ENCODE assay signal across 30 cellular contexts in genomic region chr6:63305278-63305677, GRCh38. TPM values are rescaled to one million over a fixed set of nuclear protein-coding genes. Genes with fewer than 3 reads are reported as not detected.
DNase-seq lines count a peak whose midpoint lies in the region; ATAC-seq, FAIRE-seq and TF ChIP-seq lines count a peak whose summit lies in the region.
"Had no signal": no experiment of that assay in that cellular context is flagged by ENCODE, and none has a peak within 500 bp of the region (broad histone marks: within the 10 kb centered on the region; RNA-seq: fewer than 3 reads in every experiment).

No MANE protein-coding gene starts in this region.

- H3K27me3 Mint-ChIP-seq in CD14-positive monocyte (ENCODE audit: low read depth in 3 of 3) = peaks cover 0 to 2% (median 0%) of the 10 kb centered on the region in 3 donors
- no peaks in the 10 kb centered on the region for H3K27me3 Mint-ChIP-seq in type B pancreatic cell
- H3K27me3 Mint-ChIP-seq: activated naive CD8-positive, alpha-beta T cell treated with anti-CD3 and anti-CD28 coated beads, Interleukin-2, amount 10 ng/mL, durations not matched to agents 7 days and 5 days; CD4-positive, alpha-beta T cell; central memory CD8-positive, alpha-beta T cell had no signal

- in situ Hi-C loops in HepG2 (cut with HindIII; ENCODE audit: extremely low pct_ligation_motif_present, low pct_unique_long_range_greater_than_20kb) = no loop called here
- in situ Hi-C loops in brain microvascular endothelial cell (cut with HindIII; ENCODE audit: low pct_ligation_motif_present, low sequenced_read_pairs) = no loop called here

- no peaks in the 10 kb centered on the region for H3K27me3 ChIP-seq in HepG2 (ENCODE audit: control insufficient read depth in 1 of 2, insufficient read depth in 2 of 2, low read length in 2 of 2)
- no peaks in the 10 kb centered on the region for H3K27me3 ChIP-seq in right lobe of liver
- H3K27me3 ChIP-seq in lower lobe of right lung (ENCODE audit: low read depth) = no peaks in the 10 kb centered on the region
- H3K27me3 ChIP-seq in brain microvascular endothelial cell (replicated peaks) = no peaks in the 10 kb centered on the region
- H3K27me3 ChIP-seq: testis had no signal

- H3K27ac Mint-ChIP-seq in CD14-positive monocyte (no peak overlapping the region), type B pancreatic cell (no peak overlapping the region)
- H3K27ac Mint-ChIP-seq: activated naive CD8-positive, alpha-beta T cell treated with anti-CD3 and anti-CD28 coated beads, Interleukin-2, amount 10 ng/mL, durations not matched to agents 7 days and 5 days; CD4-positive, alpha-beta T cell had no signal

- H3K4me1 Mint-ChIP-seq in CD14-positive monocyte (no peaks in the 10 kb centered on the region), type B pancreatic cell (ENCODE audit: unreplicated experiment) (no peaks in the 10 kb centered on the region)
- H3K4me1 Mint-ChIP-seq: activated naive CD8-positive, alpha-beta T cell treated with anti-CD3 and anti-CD28 coated beads, Interleukin-2, amount 10 ng/mL, durations not matched to agents 7 days and 5 days; central memory CD8-positive, alpha-beta T cell had no signal

- 9% methylated on average over 2 of the region's 2 CpGs for WGBS in HepG2 (ENCODE audit: low lambda C conversion rate)
- 74% methylated on average over 2 of the region's 2 CpGs for WGBS in right lobe of liver (ENCODE audit: insufficient coverage, low coverage, low lambda C conversion rate, missing lambda C conversion rate)
- WGBS in lower leg skin, 2 donors = 65 to 66% methylated on average over 2 of the region's 2 CpGs

- TF ChIP-seq POLR2A in HepG2 (IDR thresholded peaks at IDR 0.05; ENCODE audit: insufficient read depth in 1 of 2, low read depth in 2 of 2, low read length in 2 of 2) (no peak), right lobe of liver (IDR thresholded peaks at IDR 0.05) (no peak), lower leg skin (IDR thresholded peaks at IDR 0.05) (no peak)

- intact Hi-C loops in HepG2 (cut with micrococcal nuclease; ENCODE audit: unreplicated experiment) = no loop called here
- intact Hi-C loops in right lobe of liver (cut with DNase I) = no loop called here
- intact Hi-C loops in lower lobe of right lung (cut with DNase I) = no loop called here
- intact Hi-C loops in CD14-positive monocyte (cut with micrococcal nuclease) = no loop called here
- intact Hi-C loops in lower leg skin (cut with DNase I; ENCODE audit: low total_unique reads) = no loop called here

- TF ChIP-seq CTCF in HepG2 (CRISPR knock-in tag; IDR thresholded peaks at IDR 0.05) (no peak), right lobe of liver (IDR thresholded peaks at IDR 0.05) (no peak), lower lobe of right lung (IDR thresholded peaks at IDR 0.05) (no peak), brain microvascular endothelial cell (IDR thresholded peaks at IDR 0.05; ENCODE audit: low read depth, low read length, missing control alignments) (no peak), CD14-positive monocyte (IDR thresholded peaks at IDR 0.05) (no peak), type B pancreatic cell (conservative IDR thresholded peaks at IDR 0.05) (no peak), lower leg skin (IDR thresholded peaks at IDR 0.05) (no peak)

- H3K4me3 Mint-ChIP-seq in CD14-positive monocyte (no peak overlapping the region), type B pancreatic cell (no peak overlapping the region)
- H3K4me3 Mint-ChIP-seq: activated naive CD8-positive, alpha-beta T cell treated with anti-CD3 and anti-CD28 coated beads, Interleukin-2, amount 10 ng/mL, durations not matched to agents 7 days and 5 days; CD4-positive, alpha-beta T cell; central memory CD8-positive, alpha-beta T cell had no signal

- TF ChIP-seq EP300 in HepG2 (IDR thresholded peaks at IDR 0.05; ENCODE audit: low read depth in 2 of 2, low read length in 2 of 2) = no peak
- no peak for TF ChIP-seq EP300 in HepG2 (CRISPR knock-in tag; IDR thresholded peaks at IDR 0.05; ENCODE audit: borderline replicate concordance)

- H3K4me1 ChIP-seq in HepG2 (ENCODE audit: insufficient read depth, low read length) (peaks cover 18% of the 10 kb centered on the region), right lobe of liver (no peaks in the 10 kb centered on the region), lower lobe of right lung (no peaks in the 10 kb centered on the region)
- H3K4me1 ChIP-seq: testis had no signal

- DNase-seq in HepG2 (ENCODE audit: low spot score) (no peak), right lobe of liver (no peak), lower lobe of right lung (no peak), brain microvascular endothelial cell (no peak), CD14-positive monocyte (ENCODE audit: low spot score) (no peak), type B pancreatic cell (ENCODE audit: extremely low spot score, unreplicated experiment) (no peak), lower leg skin (ENCODE audit: low spot score in 2 of 2) (no peak)
- DNase-seq: 8988T; activated CD4-positive, CD25-positive, alpha-beta regulatory T cell treated with anti-CD3 and anti-CD28 coated beads, Interleukin-2, amount 50 U/mL, for 72 hours; activated effector memory CD4-positive, alpha-beta T cell treated with Interleukin-2 at 50 U/mL for 16 hours; activated naive CD8-positive, alpha-beta T cell treated with anti-CD3 and anti-CD28 coated beads, Interleukin-2, amount 10 ng/mL, durations not matched to agents 7 days and 5 days; CD4-positive, alpha-beta T cell; HCEC 1CT; MV-4-11; NCI-H446; stimulated activated naive CD8-positive, alpha-beta T cell treated with anti-CD3 and anti-CD28 coated beads, Interleukin-15, Interleukin-2, amounts not matched to agents 100 U/mL and 50 U/mL, for 24 hours; T-helper 2 cell; testis had no signal

- no peak for TF ChIP-seq RAD21 in HepG2 (CRISPR knock-in tag; IDR thresholded peaks at IDR 0.05)

- H3K4me2 ChIP-seq in HepG2 (ENCODE audit: low read depth, low read length) = no peak overlapping the region

- H2AFZ ChIP-seq in HepG2 (ENCODE audit: low read length) = no peak overlapping the region

- H3K9ac ChIP-seq in HepG2 (ENCODE audit: insufficient read depth, low read depth, low read length) = no peak overlapping the region

- ATAC-seq in HepG2 (no peak), right lobe of liver (no peak), lower lobe of right lung (peak; percentile 90 to 94)
- ATAC-seq: SK-N-SH treated with all-trans-retinoic acid at 6 μM for 48 hours; stimulated activated naive CD8-positive, alpha-beta T cell treated with anti-CD3 and anti-CD28 coated beads, Interleukin-15, Interleukin-2, amounts not matched to agents 100 U/mL and 50 U/mL, for 24 hours had no signal

- FAIRE-seq in HepG2 (lab: Jason Lieb, UNC) (no peak), colon (lab: Jason Lieb, UNC) (peak; percentile 93)
- FAIRE-seq: astrocyte, endometrium, islet of Langerhans had no signal

- no TSS peak for BruUV-seq in HepG2 (replicated peaks; lab: Mats Ljungman, UMichigan)

- no peak overlapping the region for H3K27ac ChIP-seq in HepG2 (ENCODE audit: extremely low read length, insufficient read depth, low read length)
- no peak overlapping the region for H3K27ac ChIP-seq in right lobe of liver
- no peak overlapping the region for H3K27ac ChIP-seq in lower lobe of right lung
- no peak overlapping the region for H3K27ac ChIP-seq in brain microvascular endothelial cell
- H3K27ac ChIP-seq: testis had no signal

- H3K36me3 ChIP-seq in HepG2 (replicated peaks in 1 of 2; ENCODE audit: control insufficient read depth in 1 of 2, insufficient read depth in 2 of 2, low read length in 2 of 2) (no peaks in the 10 kb centered on the region), right lobe of liver (no peaks in the 10 kb centered on the region), lower lobe of right lung (no peaks in the 10 kb centered on the region), brain microvascular endothelial cell (replicated peaks) (no peaks in the 10 kb centered on the region)

- CTCF ChIA-PET in HepG2 (lab: Yijun Ruan, JAX; ENCODE audit: low intra/inter-chr PET ratio, low total read pairs) = no interaction called here

- no peaks in the 10 kb centered on the region for H3K9me3 ChIP-seq in HepG2 (ENCODE audit: low read length)
- no peaks in the 10 kb centered on the region for H3K9me3 ChIP-seq in right lobe of liver
- H3K9me3 ChIP-seq in lower lobe of right lung = no peaks in the 10 kb centered on the region
- H3K9me3 ChIP-seq: testis had no signal

- no peaks in the 10 kb centered on the region for H3K79me2 ChIP-seq in HepG2 (ENCODE audit: insufficient read depth, low read length)

- H3K9me3 Mint-ChIP-seq in CD14-positive monocyte = peaks cover 0 to 2% (median 0%) of the 10 kb centered on the region in 7 donors
- no peaks in the 10 kb centered on the region for H3K9me3 Mint-ChIP-seq in type B pancreatic cell
- H3K9me3 Mint-ChIP-seq: activated naive CD8-positive, alpha-beta T cell treated with anti-CD3 and anti-CD28 coated beads, Interleukin-2, amount 10 ng/mL, durations not matched to agents 7 days and 5 days; CD4-positive, alpha-beta T cell; central memory CD8-positive, alpha-beta T cell had no signal

- POLR2A ChIA-PET in HepG2 (lab: Yijun Ruan, JAX) = no interaction called here

- H3K4me3 ChIP-seq in HepG2 (replicated peaks in 1 of 3; ENCODE audit: insufficient read depth in 1 of 3, low read depth in 2 of 3, low read length in 3 of 3) (no peak overlapping the region), right lobe of liver (no peak overlapping the region), lower lobe of right lung (no peak overlapping the region), brain microvascular endothelial cell (ENCODE audit: low read depth, low read length) (no peak overlapping the region), lower leg skin (ENCODE audit: low read depth, poor library complexity, severe bottlenecking) (no peak overlapping the region)
- H3K4me3 ChIP-seq: testis had no signal

- no peaks in the 10 kb centered on the region for H4K20me1 ChIP-seq in HepG2 (ENCODE audit: insufficient read depth, low read length)

- H3K36me3 Mint-ChIP-seq in CD14-positive monocyte (no peaks in the 10 kb centered on the region), type B pancreatic cell (no peaks in the 10 kb centered on the region)
- H3K36me3 Mint-ChIP-seq: activated naive CD8-positive, alpha-beta T cell treated with anti-CD3 and anti-CD28 coated beads, Interleukin-2, amount 10 ng/mL, durations not matched to agents 7 days and 5 days had no signal

RNA-seq across cellular contexts. Expression of gene LGSN, which starts 14.5 kb away (rescaled TPM):
- total RNA-seq in HepG2 (2016; rRNA removed; fragmentation: Illumina TruSeq; extraction: Trizol) (0.13 and 0.53 TPM in 2 replicates), right lobe of liver (1 to 10 TPM in 2 of 6 experiments, under 1 TPM in 2, not detected in 2; 0.09 to 1.7 (median 1.00) TPM), lower lobe of right lung (1.7 TPM), type B pancreatic cell (ENCODE audit: low replicate concordance) (0.10 TPM in 1 of 2 replicates, not detected in the other), lower leg skin (not detected)
- total RNA-seq in HepG2 (2016; cell fraction: cytosol; rRNA removed; fragmentation: Illumina TruSeq; extraction: Trizol; ENCODE audit: low read depth) = not detected in 2 replicates
- total RNA-seq in HepG2 (2016; cell fraction: insoluble cytoplasmic fraction; rRNA removed; fragmentation: Illumina TruSeq; extraction: Trizol) = 0.09 and 0.34 TPM in 2 replicates
- 0.12 TPM in 1 of 2 replicates, not detected in the other for total RNA-seq in HepG2 (2016; cell fraction: membrane; rRNA removed; fragmentation: Illumina TruSeq; extraction: Trizol)
- total RNA-seq in HepG2 (2016; cell fraction: nucleus; rRNA removed; fragmentation: Illumina TruSeq; extraction: Trizol) = 0.06 and 0.43 TPM in 2 replicates
- polyA plus RNA-seq in HepG2 (2011; rRNA removed) (0.51 and 0.63 TPM in 2 replicates), CD14-positive monocyte (not detected)
- polyA plus RNA-seq in HepG2 (2011; cell fraction: cytosol; rRNA removed) = 0.20 and 0.22 TPM in 2 replicates
- 0.98 and 1.5 TPM in 2 replicates for polyA plus RNA-seq in HepG2 (2011; cell fraction: nucleus; rRNA removed)
- 0.72 and 0.73 TPM in 2 replicates for polyA plus RNA-seq in HepG2 (2012)
- not detected in 2 replicates for polyA plus RNA-seq in HepG2 (2016; cell fraction: cytosol; fragmentation: Illumina TruSeq; extraction: Trizol; ENCODE audit: low read depth)
- polyA plus RNA-seq in HepG2 (2016; cell fraction: insoluble cytoplasmic fraction; fragmentation: Illumina TruSeq; extraction: Trizol; ENCODE audit: low read depth) = 0.05 TPM in 1 of 2 replicates, not detected in the other
- polyA plus RNA-seq in HepG2 (2016; cell fraction: membrane; fragmentation: Illumina TruSeq; extraction: Trizol; ENCODE audit: low read depth) = not detected in 2 replicates
- 0.18 and 0.44 TPM in 2 replicates for polyA plus RNA-seq in HepG2 (2016; cell fraction: nucleus; fragmentation: Illumina TruSeq; extraction: Trizol; ENCODE audit: insufficient read depth, low read depth)
- 0.42 and 5.4 TPM in 2 replicates for polyA minus RNA-seq in HepG2 (2011; rRNA and poly(A)+ RNA removed; ENCODE audit: low replicate concordance)
- polyA minus RNA-seq in HepG2 (2011; cell fraction: cytosol; rRNA and poly(A)+ RNA removed) = 0.53 and 0.69 TPM in 2 replicates
- 2.4 and 3.5 TPM in 2 replicates for polyA minus RNA-seq in HepG2 (2011; cell fraction: nucleus; rRNA and poly(A)+ RNA removed)
- total RNA-seq: CD4-positive, alpha-beta T cell; dermis microvascular lymphatic vessel endothelial cell; glomerular endothelial cell; lung microvascular endothelial cell; posterior vena cava; skeletal muscle tissue had no signal
- polyA plus RNA-seq: fibroblast of lung had no signal

Comparison
In these comparisons a context has a peak if more than half of its experiments do, and no peak if none do; other contexts are left out.
1. ATAC-seq: peak in lower lobe of right lung (2 of 2); none in HepG2 (single experiment) and right lobe of liver (0 of 4).